11 cellular contexts compared by ENCODE assay signal in genomic region chr4:3340703-3341088, GRCh38. TPM values are rescaled to one million over a fixed set of nuclear protein-coding genes. Genes with fewer than 3 reads are reported as not detected.
DNase-seq lines count a peak whose midpoint lies in the region; ATAC-seq, FAIRE-seq and TF ChIP-seq lines count a peak whose summit lies in the region.
"Had no signal": no experiment of that assay in that cellular context is flagged by ENCODE, and none has a peak within 500 bp of the region (broad histone marks: within the 10 kb centered on the region; RNA-seq: fewer than 3 reads in every experiment).

No MANE protein-coding gene starts in this region.

- FAIRE-seq in RCC 7860 (lab: Jason Lieb, UNC), result no peak

- no peaks in the 10 kb centered on the region for H3K4me1 ChIP-seq in RWPE2 (ENCODE audit: insufficient read depth, poor library complexity, severe bottlenecking)
- H3K4me1 ChIP-seq in left ventricle myocardium inferior, result peaks cover 25% of the 10 kb centered on the region
- H3K4me1 ChIP-seq in vagina, result peaks cover 20% of the 10 kb centered on the region

- peak; percentile 47 for DNase-seq in activated CD8-positive, alpha-beta memory T cell treated with anti-CD3 and anti-CD28 coated beads for 24 hours
- no peak for DNase-seq in activated CD8-positive, alpha-beta memory T cell treated with anti-CD3 and anti-CD28 coated beads, Interleukin-2, amount 50 U/mL, for 4 hours
- DNase-seq in RWPE2 (ENCODE audit: low spot score), result no peak
- DNase-seq in left ventricle myocardium inferior, result no peak
- DNase-seq in vagina (ENCODE audit: extremely low spot score in 2 of 2), result peak; percentile 81 to 93
- DNase-seq in stimulated activated CD4-positive, alpha-beta T cell treated with anti-CD3 and anti-CD28 coated beads, Interleukin-2, amount 100 ng/mL, for 24 hours, result no peak
- DNase-seq in RCC 7860 (ENCODE audit: low spot score), result no peak
- DNase-seq in GM10266 (ENCODE audit: extremely low spot score), result no peak
- DNase-seq: NCI-H1105; stimulated activated CD4-positive, alpha-beta T cell treated with anti-CD3 and anti-CD28 coated beads, Interleukin-4, amount 100 ng/mL, for 24 hours had no signal

- H3K4me3 ChIP-seq in RWPE2 (ENCODE audit: severe bottlenecking) (no peak overlapping the region), left ventricle myocardium inferior (no peak overlapping the region), vagina (no peak overlapping the region)

- H3K27me3 ChIP-seq in RWPE2 (ENCODE audit: insufficient read depth, poor library complexity, severe bottlenecking), result no peaks in the 10 kb centered on the region
- no peaks in the 10 kb centered on the region for H3K27me3 ChIP-seq in left ventricle myocardium inferior (ENCODE audit: low read depth)
- H3K27me3 ChIP-seq in vagina, result no peaks in the 10 kb centered on the region
- H3K27me3 ChIP-seq: neutrophil had no signal

- H3K9me3 ChIP-seq in RWPE2 (ENCODE audit: severe bottlenecking), result no peaks in the 10 kb centered on the region
- H3K9me3 ChIP-seq in left ventricle myocardium inferior (replicated peaks), result no peaks in the 10 kb centered on the region
- no peaks in the 10 kb centered on the region for H3K9me3 ChIP-seq in vagina
- H3K9me3 ChIP-seq: neutrophil had no signal

- no peaks in the 10 kb centered on the region for H3K36me3 ChIP-seq in RWPE2 (ENCODE audit: low read depth)
- no peaks in the 10 kb centered on the region for H3K36me3 ChIP-seq in left ventricle myocardium inferior
- H3K36me3 ChIP-seq in vagina, result no peaks in the 10 kb centered on the region
- H3K36me3 ChIP-seq: neutrophil had no signal

- TF ChIP-seq POLR2A in vagina (IDR thresholded peaks at IDR 0.05), result no peak

- H3K27ac ChIP-seq in RWPE2 (ENCODE audit: poor library complexity, severe bottlenecking) (no peak overlapping the region), left ventricle myocardium inferior (replicated peaks) (no peak overlapping the region), vagina (no peak overlapping the region)
- H3K27ac ChIP-seq: neutrophil had no signal

- TF ChIP-seq CTCF in RWPE2 (IDR thresholded peaks at IDR 0.05; ENCODE audit: poor library complexity, severe bottlenecking) (peak; percentile 35), left ventricle myocardium inferior (IDR thresholded peaks at IDR 0.05; ENCODE audit: borderline replicate concordance) (peak; percentile 48), vagina (IDR thresholded peaks at IDR 0.05) (no peak), GM10266 (IDR thresholded peaks at IDR 0.05; ENCODE audit: control insufficient read depth, insufficient read depth, low read depth, missing control alignments) (no peak)

- intact Hi-C loops in left ventricle myocardium inferior (cut with micrococcal nuclease) (no loop called here), vagina (cut with DNase I) (no loop called here)

- ATAC-seq in RWPE2 (ENCODE audit: low read depth), result peak; percentile 69

RNA-seq across cellular contexts. Expression of gene RGS12, which starts 47.9 kb away (rescaled TPM):
- total RNA-seq in left ventricle myocardium inferior (13.4 TPM), vagina (64.8 TPM)

Comparison
In these comparisons a context has a peak if more than half of its experiments do, and no peak if none do; other contexts are left out.
1. DNase-seq: peak in activated CD8-positive, alpha-beta memory T cell treated with anti-CD3 and anti-CD28 coated beads for 24 hours (single experiment) and vagina (2 of 2); none in activated CD8-positive, alpha-beta memory T cell treated with anti-CD3 and anti-CD28 coated beads, Interleukin-2, amount 50 U/mL, for 4 hours (single experiment), RWPE2 (single experiment), left ventricle myocardium inferior (single experiment), stimulated activated CD4-positive, alpha-beta T cell treated with anti-CD3 and anti-CD28 coated beads, Interleukin-2, amount 100 ng/mL, for 24 hours (0 of 2), RCC 7860 (single experiment) and GM10266 (single experiment).
2. CTCF ChIP-seq: peak in RWPE2 (single experiment) and left ventricle myocardium inferior (single experiment); none in vagina (0 of 3) and GM10266 (single experiment).